In genomic region chr1:156510709-156511108, GRCh38 we compare ENCODE assay signal across 9 cellular contexts. TPM values are rescaled to one million over a fixed set of nuclear protein-coding genes. Genes with fewer than 3 reads are reported as not detected.
A peak's percentile ranks its signal among the peaks of the same experiment; 100 is the strongest.
DNase-seq lines count a peak whose midpoint lies in the region; ATAC-seq and TF ChIP-seq lines count a peak whose summit lies in the region.
"Had no signal": no experiment of that assay in that cellular context is flagged by ENCODE, and none has a peak within 500 bp of the region (broad histone marks: within the 10 kb centered on the region; RNA-seq: fewer than 3 reads in every experiment).

No MANE protein-coding gene starts in this region.

- DNase-seq in ascending aorta (ENCODE audit: low spot score in 2 of 2) (peak in 1 of 2 donors; percentile 96), head of caudate nucleus (peak in 41 of 42 donors; percentile 58 to 90 (median 74)), pons (ENCODE audit: low spot score) (peak; percentile 67), NCI-H146 treated with DMSO at 0.1 percent for 48 hours (lab: John Stamatoyannopoulos, UW; ENCODE audit: unreplicated experiment) (no peak)
- DNase-seq in activated naive CD4-positive, alpha-beta T cell treated with anti-CD3 and anti-CD28 coated beads, Interleukin-2, amount 50 U/mL, for 72 hours (ENCODE audit: low spot score in 2 of 2): no peak
- DNase-seq in activated CD8-positive, alpha-beta memory T cell treated with anti-CD3 and anti-CD28 coated beads, Interleukin-2, amount 50 U/mL, for 4 hours: no peak
- no peak for DNase-seq in activated CD8-positive, alpha-beta memory T cell treated with anti-CD3 and anti-CD28 coated beads, Interleukin-2, amount 50 U/mL, for 48 hours

- no peaks in the 10 kb centered on the region for H3K9me3 ChIP-seq in BLaER1 treated with 17β-estradiol and CSF1 and Interleukin-3, amounts not matched to agents 10 nM and 100 nM (replicated peaks in 1 of 11)
- no peaks in the 10 kb centered on the region for H3K9me3 ChIP-seq in ascending aorta

- no peak overlapping the region for H3K9ac ChIP-seq in BLaER1 treated with 17β-estradiol and CSF1 and Interleukin-3, amounts not matched to agents 10 nM and 100 nM

- H3K4me2 ChIP-seq in BLaER1 treated with 17β-estradiol and CSF1 and Interleukin-3, amounts not matched to agents 10 nM and 100 nM: peak overlapping the region in 6 of 11 experiments; percentile 2 to 98 (median 56); a peak in 2 of 22 replicates

- peak overlapping the region in 2 of 11 experiments; percentile 6 to 23; a peak in 2 of 22 replicates for H3K27ac ChIP-seq in BLaER1 treated with 17β-estradiol and CSF1 and Interleukin-3, amounts not matched to agents 10 nM and 100 nM
- peak overlapping the region; percentile 86 to 100 for H3K27ac ChIP-seq in ascending aorta

- H4K20me1 ChIP-seq in BLaER1 treated with 17β-estradiol and CSF1 and Interleukin-3, amounts not matched to agents 10 nM and 100 nM: no peaks in the 10 kb centered on the region

- intact Hi-C loops in ascending aorta (cut with DNase I) (loop anchor here (2.0 kb wide), 1 partner anchor 62 kb away; the partner anchor contains the start of gene IQGAP3), head of caudate nucleus (cut with DNase I) (no loop called here)

- H3K9me3 Mint-ChIP-seq in activated naive CD4-positive, alpha-beta T cell treated with anti-CD3 and anti-CD28 coated beads, Interleukin-2, amount 50 U/mL, for 72 hours: peaks cover 0 to under 1% of the 10 kb centered on the region in 2 donors
- H3K9me3 Mint-ChIP-seq: stimulated activated naive CD8-positive, alpha-beta T cell treated with anti-CD3 and anti-CD28 coated beads, Interleukin-15, Interleukin-2, amounts not matched to agents 100 ng/mL and 50 ng/mL, for 24 hours had no signal

- no peak overlapping the region for H3K27ac Mint-ChIP-seq in activated naive CD4-positive, alpha-beta T cell treated with anti-CD3 and anti-CD28 coated beads, Interleukin-2, amount 50 U/mL, for 72 hours
- H3K27ac Mint-ChIP-seq: stimulated activated naive CD8-positive, alpha-beta T cell treated with anti-CD3 and anti-CD28 coated beads, Interleukin-15, Interleukin-2, amounts not matched to agents 100 ng/mL and 50 ng/mL, for 24 hours had no signal

- peaks cover 0 to under 1% of the 10 kb centered on the region in 2 donors for H3K36me3 Mint-ChIP-seq in activated naive CD4-positive, alpha-beta T cell treated with anti-CD3 and anti-CD28 coated beads, Interleukin-2, amount 50 U/mL, for 72 hours

- TF ChIP-seq CTCF in ascending aorta (IDR thresholded peaks at IDR 0.05): no peak

- no peaks in the 10 kb centered on the region for H3K27me3 ChIP-seq in BLaER1 treated with 17β-estradiol and CSF1 and Interleukin-3, amounts not matched to agents 10 nM and 100 nM
- H3K27me3 ChIP-seq in ascending aorta: no peaks in the 10 kb centered on the region

- no peaks in the 10 kb centered on the region for H3K36me3 ChIP-seq in BLaER1 treated with 17β-estradiol and CSF1 and Interleukin-3, amounts not matched to agents 10 nM and 100 nM
- no peaks in the 10 kb centered on the region for H3K36me3 ChIP-seq in ascending aorta

- H3K4me3 ChIP-seq in BLaER1 treated with 17β-estradiol and CSF1 and Interleukin-3, amounts not matched to agents 10 nM and 100 nM: no peak overlapping the region
- H3K4me3 ChIP-seq in ascending aorta: no peak overlapping the region

- no peak for ATAC-seq in activated naive CD4-positive, alpha-beta T cell treated with anti-CD3 and anti-CD28 coated beads, Interleukin-2, amount 50 U/mL, for 72 hours

- H3K4me1 ChIP-seq in BLaER1 treated with 17β-estradiol and CSF1 and Interleukin-3, amounts not matched to agents 10 nM and 100 nM: peaks cover 43 to 68% (median 56%) of the 10 kb centered on the region in 10 experiments
- H3K4me1 ChIP-seq in ascending aorta: peaks cover 16 to 36% of the 10 kb centered on the region in 2 donors

RNA-seq across cellular contexts. Expression of gene MEF2D, which starts 10.1 kb away (rescaled TPM):
- 106 TPM for total RNA-seq in ascending aorta
- total RNA-seq in activated naive CD4-positive, alpha-beta T cell treated with anti-CD3 and anti-CD28 coated beads, Interleukin-2, amount 50 U/mL, for 72 hours: 10 to 100 TPM; 31.7 to 62.5 TPM

Comparison
In these comparisons a context has a peak if more than half of its experiments do, and no peak if none do; other contexts are left out.
1. DNase-seq: peak in head of caudate nucleus (41 of 42) and pons (single experiment); none in activated naive CD4-positive, alpha-beta T cell treated with anti-CD3 and anti-CD28 coated beads, Interleukin-2, amount 50 U/mL, for 72 hours (0 of 2), NCI-H146 treated with DMSO at 0.1 percent for 48 hours (single experiment), activated CD8-positive, alpha-beta memory T cell treated with anti-CD3 and anti-CD28 coated beads, Interleukin-2, amount 50 U/mL, for 4 hours (single experiment) and activated CD8-positive, alpha-beta memory T cell treated with anti-CD3 and anti-CD28 coated beads, Interleukin-2, amount 50 U/mL, for 48 hours (single experiment).